ENCODE assay signal across 22 cellular contexts in the genomic region with DNA sequence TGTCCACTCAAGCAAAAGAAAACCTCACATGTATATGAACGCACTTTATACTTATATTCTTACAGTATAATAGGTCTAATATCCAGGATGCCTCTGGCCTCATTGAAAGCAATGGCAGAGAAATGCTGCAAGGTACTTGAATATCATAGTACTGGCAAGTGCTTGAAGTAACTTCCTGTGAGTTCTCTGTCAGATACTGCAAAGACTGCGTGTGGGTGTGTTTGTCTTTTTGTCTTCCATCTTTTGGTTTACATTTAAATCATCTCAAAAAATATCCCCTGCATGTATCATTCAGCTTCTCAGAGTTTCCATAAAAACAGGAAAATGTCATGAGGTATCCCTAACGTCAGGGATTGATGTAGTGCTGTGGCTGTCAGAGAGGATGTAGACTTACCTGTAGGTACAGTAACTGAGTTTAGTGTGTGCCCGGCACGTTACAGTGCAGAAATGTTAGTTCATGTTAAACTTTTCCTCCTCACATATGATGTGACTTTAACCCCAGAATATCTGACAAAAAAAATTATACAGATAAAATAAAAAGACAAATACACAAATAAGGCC.
"Had no signal": no experiment of that assay in that cellular context is flagged by ENCODE, and none has a peak within 500 bp of the region (broad histone marks: within the 10 kb centered on the region; RNA-seq: fewer than 3 reads in every experiment).

No MANE protein-coding gene starts in this region.

- H3K4me3 ChIP-seq: body of pancreas, lung, sigmoid colon, SJCRH30, smooth muscle cell, testis, upper lobe of left lung had no signal

- H3K4me2 ChIP-seq: smooth muscle cell had no signal

- H3K27me3 Mint-ChIP-seq: natural killer cell treated with Interleukin-12 subunit alpha and Interleukin-12 subunit beta and Interleukin-15 and Interleukin-18, amount 100 ng/mL, for 72 hours; progenitor cell of endocrine pancreas; stimulated activated memory B cell treated with anti-CD40 and anti-IgM and Interleukin-4, amounts not matched to agents 10 μg/mL and 1 μg/mL and 100 μg/mL, for 72 hours had no signal

- H3K27me3 ChIP-seq: body of pancreas, foreskin keratinocyte, sigmoid colon, SJCRH30, testis, upper lobe of left lung had no signal

- H3K9me3 ChIP-seq: body of pancreas, sigmoid colon, SJCRH30, testis, upper lobe of left lung had no signal

- H3K4me1 ChIP-seq: body of pancreas, foreskin keratinocyte, SJCRH30, testis, upper lobe of left lung had no signal

- DNase-seq: activated CD4-positive, alpha-beta T cell treated with anti-CD3 and anti-CD28 coated beads, Interleukin-2, amount 50 U/mL, for 1 hour; activated CD4-positive, CD25-positive, alpha-beta regulatory T cell; activated CD8-positive, alpha-beta memory T cell treated with anti-CD3 and anti-CD28 coated beads for 24 hours; activated CD8-positive, alpha-beta memory T cell treated with anti-CD3 and anti-CD28 coated beads, Interleukin-2, amount 50 U/mL, for 4 hours; anterior cingulate cortex; body of pancreas; effector CD4-positive, alpha-beta T cell; foreskin keratinocyte; kidney; midbrain; retina; sigmoid colon; SJCRH30; stimulated activated CD4-positive, alpha-beta T cell treated with anti-CD3 and anti-CD28 coated beads, Interleukin-15, amount 100 ng/mL, for 24 hours; testis had no signal

- H3K9me3 Mint-ChIP-seq: stimulated activated memory B cell treated with anti-CD40 and anti-IgM and Interleukin-4, amounts not matched to agents 10 μg/mL and 1 μg/mL and 100 μg/mL, for 72 hours; T-helper 1 cell treated with Interleukin-12 subunit alpha and Interleukin-12 subunit beta and Interleukin-4 antibody, amounts not matched to agents 30 μg/mL and 1 μg/mL, for 36 hours had no signal

- H3K4me3 Mint-ChIP-seq: natural killer cell treated with Interleukin-12 subunit alpha and Interleukin-12 subunit beta and Interleukin-15 and Interleukin-18, amount 100 ng/mL, for 72 hours; stimulated activated memory B cell treated with anti-CD40 and anti-IgM and Interleukin-4, amounts not matched to agents 10 μg/mL and 1 μg/mL and 100 μg/mL, for 72 hours; T-helper 1 cell treated with Interleukin-12 subunit alpha and Interleukin-12 subunit beta and Interleukin-4 antibody, amounts not matched to agents 30 μg/mL and 1 μg/mL, for 36 hours had no signal

- ATAC-seq: body of pancreas; foreskin keratinocyte; natural killer cell treated with Interleukin-12 subunit alpha and Interleukin-12 subunit beta and Interleukin-15 and Interleukin-18, amount 100 ng/mL, for 72 hours; stimulated activated memory B cell treated with anti-CD40 and anti-IgM and Interleukin-4, amounts not matched to agents 10 μg/mL and 1 μg/mL and 100 μg/mL, for 72 hours had no signal

- H3K36me3 Mint-ChIP-seq: natural killer cell treated with Interleukin-12 subunit alpha and Interleukin-12 subunit beta and Interleukin-15 and Interleukin-18, amount 100 ng/mL, for 72 hours; stimulated activated memory B cell treated with anti-CD40 and anti-IgM and Interleukin-4, amounts not matched to agents 10 μg/mL and 1 μg/mL and 100 μg/mL, for 72 hours had no signal

- H3K27ac ChIP-seq: body of pancreas, foreskin keratinocyte, SJCRH30, testis, upper lobe of left lung had no signal

- H3K27ac Mint-ChIP-seq: natural killer cell treated with Interleukin-12 subunit alpha and Interleukin-12 subunit beta and Interleukin-15 and Interleukin-18, amount 100 ng/mL, for 72 hours; progenitor cell of endocrine pancreas; stimulated activated memory B cell treated with anti-CD40 and anti-IgM and Interleukin-4, amounts not matched to agents 10 μg/mL and 1 μg/mL and 100 μg/mL, for 72 hours; T-helper 1 cell treated with Interleukin-12 subunit alpha and Interleukin-12 subunit beta and Interleukin-4 antibody, amounts not matched to agents 30 μg/mL and 1 μg/mL, for 36 hours had no signal

- H3K4me1 Mint-ChIP-seq: stimulated activated memory B cell treated with anti-CD40 and anti-IgM and Interleukin-4, amounts not matched to agents 10 μg/mL and 1 μg/mL and 100 μg/mL, for 72 hours had no signal
